In genomic region chr12:76505050-76505449, GRCh38 we compare ENCODE assay signal across 28 cellular contexts.
"Had no signal": no experiment of that assay in that cellular context is flagged by ENCODE, and none has a peak within 500 bp of the region (broad histone marks: within the 10 kb centered on the region; RNA-seq: fewer than 3 reads in every experiment).

No MANE protein-coding gene starts in this region.

- H3K4me1 ChIP-seq: parathyroid adenoma, psoas muscle, thyroid gland, tibial nerve, upper lobe of left lung, vagina had no signal

- DNase-seq: naive thymus-derived CD8-positive, alpha-beta T cell; nephron progenitor cell; occipital lobe; ovary; posterior cingulate gyrus; psoas muscle; right cardiac atrium; spleen; stimulated activated CD4-positive, alpha-beta T cell treated with anti-CD3 and anti-CD28 coated beads, Interleukin-12 subunit alpha, Interleukin-12 subunit beta, amount 100 ng/mL, for 4 hours; stimulated activated CD4-positive, alpha-beta T cell treated with anti-CD3 and anti-CD28 coated beads, Interleukin-1b, Interleukin-23, amount 100 ng/mL, for 48 hours; stimulated activated CD4-positive, alpha-beta T cell treated with anti-CD3 and anti-CD28 coated beads, Interleukin-4, amount 100 ng/mL, for 1 hour; stimulated activated CD4-positive, alpha-beta T cell treated with anti-CD3 and anti-CD28 coated beads, Interleukin-4, amount 100 ng/mL, for 4 hours; stimulated activated CD8-positive, alpha-beta memory T cell treated with anti-CD3 and anti-CD28 coated beads, Interleukin-4, amount 100 ng/mL, for 48 hours; stimulated activated naive CD4-positive, alpha-beta T cell; stomach; thyroid gland; trophoblast cell; upper lobe of left lung had no signal

- H3K4me2 ChIP-seq: smooth muscle cell had no signal

- FAIRE-seq: urothelium cell line had no signal

- H3K36me3 ChIP-seq: ovary, thoracic aorta, thyroid gland, upper lobe of left lung, vagina had no signal

- H3K27me3 ChIP-seq: ovary, spleen, stomach, thyroid gland, tibial nerve, upper lobe of left lung, vagina had no signal

- H3K9ac ChIP-seq: parathyroid adenoma had no signal

- ATAC-seq: naive thymus-derived CD8-positive, alpha-beta T cell; natural killer cell treated with Interleukin-12 subunit alpha and Interleukin-12 subunit beta and Interleukin-15 and Interleukin-18, amount 100 ng/mL, for 72 hours; psoas muscle; right cardiac atrium; sciatic nerve; stimulated activated memory B cell treated with anti-CD40 and anti-IgM and Interleukin-4, amounts not matched to agents 10 μg/mL and 1 μg/mL and 100 μg/mL, for 72 hours had no signal

- H2AFZ ChIP-seq: parathyroid adenoma had no signal

- H3K9me3 ChIP-seq: ovary, psoas muscle, stomach, thyroid gland, tibial nerve, upper lobe of left lung, vagina had no signal

- H3K4me3 ChIP-seq: ovary, psoas muscle, skin epidermis, smooth muscle cell, spleen, stomach, thoracic aorta, thyroid gland, tibial nerve, upper lobe of left lung, vagina had no signal

- H3K27ac ChIP-seq: ovary, parathyroid adenoma, psoas muscle, skin epidermis, spleen, stomach, thoracic aorta, thyroid gland, tibial nerve, upper lobe of left lung, vagina had no signal
